8 cellular contexts compared by ENCODE assay signal in genomic region chr1:22451702-22452400, GRCh38. TPM values are rescaled to one million over a fixed set of nuclear protein-coding genes. Genes with fewer than 3 reads are reported as not detected.
DNase-seq lines count a peak whose midpoint lies in the region; ATAC-seq and TF ChIP-seq lines count a peak whose summit lies in the region.

ZBTB40 (plus strand) TSS chr1:22451851; CDS start chr1:22489949, 38,098 bp downstream.

- peak within 1 kb of the TSS; percentile 94 for H3K4me3 Mint-ChIP-seq in activated naive CD8-positive, alpha-beta T cell treated with anti-CD3 and anti-CD28 coated beads, Interleukin-2, amount 10 ng/mL, durations not matched to agents 7 days and 5 days

- TF ChIP-seq POLR2A in ovary (IDR thresholded peaks at IDR 0.05), result peak; percentile 40

- intact Hi-C loops in Right ventricle myocardium inferior (cut with DNase I) (loop anchor here (5.0 kb wide), 1 partner anchor 35 kb away; no protein-coding TSS in a partner anchor), ovary (cut with DNase I) (no loop called here)

- H3K4me2 ChIP-seq in SU-DHL-6 (ENCODE audit: low read depth, low read length, poor library complexity, severe bottlenecking), result peak within 1 kb of the TSS; percentile 63

- H3K36me3 Mint-ChIP-seq in activated naive CD8-positive, alpha-beta T cell treated with anti-CD3 and anti-CD28 coated beads, Interleukin-2, amount 10 ng/mL, durations not matched to agents 7 days and 5 days, result peaks cover 7% of the 10 kb centered on the region

- peaks cover 14% of the 10 kb centered on the region; the same call in 1 of the 2 replicates for H3K79me2 ChIP-seq in SU-DHL-6 (ENCODE audit: insufficient read depth, low read length)

- H3K4me3 ChIP-seq in SU-DHL-6 (ENCODE audit: insufficient read depth, low read length, poor library complexity, severe bottlenecking), result peak within 1 kb of the TSS; percentile 73
- H3K4me3 ChIP-seq in ovary, result peak within 1 kb of the TSS; percentile 86
- peak within 1 kb of the TSS; percentile 86 for H3K4me3 ChIP-seq in thymus (ENCODE audit: low read length)

- peaks cover 20% of the 10 kb centered on the region for H3K4me1 Mint-ChIP-seq in activated naive CD8-positive, alpha-beta T cell treated with anti-CD3 and anti-CD28 coated beads, Interleukin-2, amount 10 ng/mL, durations not matched to agents 7 days and 5 days

- TF ChIP-seq CTCF in GM10266 (IDR thresholded peaks at IDR 0.05; ENCODE audit: control insufficient read depth, insufficient read depth, low read depth, missing control alignments), result no peak
- no peak for TF ChIP-seq CTCF in SU-DHL-6 (IDR thresholded peaks at IDR 0.05; ENCODE audit: insufficient read depth, low read length, poor library complexity, severe bottlenecking)
- peak in 1 of 3 donors; percentile 9 for TF ChIP-seq CTCF in ovary (IDR thresholded peaks at IDR 0.05)

- DNase-seq in GM10266 (ENCODE audit: extremely low spot score) (peak; percentile 93), NCI-H1105 treated with DMSO at 0.1 percent for 48 hours (lab: John Stamatoyannopoulos, UW) (peak; percentile 96), Right ventricle myocardium inferior (ENCODE audit: missing footprints) (peak; percentile 99), ovary (peak; percentile 98 to 99 (median 99))
- DNase-seq in activated naive CD8-positive, alpha-beta T cell treated with anti-CD3 and anti-CD28 coated beads, Interleukin-2, amount 10 ng/mL, durations not matched to agents 7 days and 5 days, result peak; percentile 96

- POLR2A ChIA-PET in activated naive CD8-positive, alpha-beta T cell treated with anti-CD3 and anti-CD28 coated beads, Interleukin-2, amount 10 ng/mL, durations not matched to agents 7 days and 5 days (lab: Charles Lee), result no interaction called here

- 0 to 1% (median 0%) methylated on average over 54 to 66 of the region's 66 CpGs for WGBS in ovary, 3 donors
- WGBS in thymus, result under 1% methylated on average over 66 of the region's 66 CpGs

- H3K9ac ChIP-seq in SU-DHL-6 (ENCODE audit: low read length), result peak within 1 kb of the TSS; percentile 70

- peak; percentile 24 for TF ChIP-seq EP300 in ovary (IDR thresholded peaks at IDR 0.05)

- H3K27me3 Mint-ChIP-seq in activated naive CD8-positive, alpha-beta T cell treated with anti-CD3 and anti-CD28 coated beads, Interleukin-2, amount 10 ng/mL, durations not matched to agents 7 days and 5 days, result no peaks in the 10 kb centered on the region

- H3K36me3 ChIP-seq in SU-DHL-6 (ENCODE audit: low read length) (no peaks in the 10 kb centered on the region), ovary (no peaks in the 10 kb centered on the region), thymus (ENCODE audit: control insufficient read depth, insufficient read depth) (no peaks in the 10 kb centered on the region)

- no peaks in the 10 kb centered on the region for H3K9me2 ChIP-seq in SU-DHL-6 (replicated peaks; ENCODE audit: insufficient read depth, low read length)

- H3K9me3 Mint-ChIP-seq in activated naive CD8-positive, alpha-beta T cell treated with anti-CD3 and anti-CD28 coated beads, Interleukin-2, amount 10 ng/mL, durations not matched to agents 7 days and 5 days, result no peaks in the 10 kb centered on the region

- H3K27me3 ChIP-seq in SU-DHL-6 (ENCODE audit: low read length) (no peaks in the 10 kb centered on the region), ovary (no peaks in the 10 kb centered on the region), thymus (ENCODE audit: control insufficient read depth, insufficient read depth) (no peaks in the 10 kb centered on the region)

- peak within 1 kb of the TSS; percentile 93 for H3K27ac Mint-ChIP-seq in activated naive CD8-positive, alpha-beta T cell treated with anti-CD3 and anti-CD28 coated beads, Interleukin-2, amount 10 ng/mL, durations not matched to agents 7 days and 5 days

- H3K4me1 ChIP-seq in ovary (ENCODE audit: insufficient read depth) (peaks cover 8% of the 10 kb centered on the region), thymus (ENCODE audit: control insufficient read depth, insufficient read depth, low read length) (no peaks in the 10 kb centered on the region)

- no peaks in the 10 kb centered on the region for H3K9me3 ChIP-seq in SU-DHL-6 (ENCODE audit: insufficient read depth, low read length)
- H3K9me3 ChIP-seq in ovary, result no peaks in the 10 kb centered on the region
- no peaks in the 10 kb centered on the region for H3K9me3 ChIP-seq in thymus (ENCODE audit: control insufficient read depth)

- H4K20me1 ChIP-seq in SU-DHL-6 (ENCODE audit: low read depth, low read length), result 0 out of 2 replicates have a peak, but pooled peaks cover 4% of the 10 kb centered on the region

- peaks cover 7% of the 10 kb centered on the region; the same call in 1 of the 2 replicates for H3F3A ChIP-seq in SU-DHL-6 (ENCODE audit: insufficient read depth)

- ATAC-seq in HG02642 (IDR thresholded peaks at IDR 0.05; ENCODE audit: poor library complexity, unreplicated experiment) (peak; percentile 86), Right ventricle myocardium inferior (peak; percentile 98)
- peak; percentile 93 for ATAC-seq in activated naive CD8-positive, alpha-beta T cell treated with anti-CD3 and anti-CD28 coated beads, Interleukin-2, amount 10 ng/mL, durations not matched to agents 7 days and 5 days (ENCODE audit: low read depth)

- H3K27ac ChIP-seq in SU-DHL-6 (ENCODE audit: low read depth, low read length) (peak within 1 kb of the TSS; percentile 31), ovary (peak within 1 kb of the TSS; percentile 87 to 93), thymus (ENCODE audit: low read depth) (peak within 1 kb of the TSS; percentile 92)

- H2AFZ ChIP-seq in SU-DHL-6 (ENCODE audit: low read depth, low read length, severe bottlenecking), result peak within 1 kb of the TSS; percentile 99

RNA-seq across cellular contexts. Expression of gene ZBTB40, which starts in this region (rescaled TPM):
- total RNA-seq in activated naive CD8-positive, alpha-beta T cell treated with anti-CD3 and anti-CD28 coated beads, Interleukin-2, amount 10 ng/mL, durations not matched to agents 7 days and 5 days, result 10 to 100 TPM; 26.5 to 30.2 TPM
- 17.9 TPM for total RNA-seq in Right ventricle myocardium inferior
- 10 to 100 TPM; 11.6 to 26.0 (median 22.9) TPM for total RNA-seq in ovary
- polyA plus RNA-seq in ovary, result 10 to 100 TPM in 1 of 2 donors, 1 to 10 TPM in 1; 8.3 to 19.1 TPM
- polyA plus RNA-seq in thymus, result 8.4 TPM

Comparison
In these comparisons a context has a peak if more than half of its experiments do, and no peak if none do; other contexts are left out.
1. Peak in every context shown above with its lines: DNase-seq, ATAC-seq, H3K4me3 ChIP-seq and H3K27ac ChIP-seq.
2. H3K27ac ChIP-seq: peak in every context shown above with its lines; median percentile 92 in thymus; 90 in ovary; 31 in SU-DHL-6.